Comparison of ENCODE assay signal across 9 cellular contexts in the genomic region with DNA sequence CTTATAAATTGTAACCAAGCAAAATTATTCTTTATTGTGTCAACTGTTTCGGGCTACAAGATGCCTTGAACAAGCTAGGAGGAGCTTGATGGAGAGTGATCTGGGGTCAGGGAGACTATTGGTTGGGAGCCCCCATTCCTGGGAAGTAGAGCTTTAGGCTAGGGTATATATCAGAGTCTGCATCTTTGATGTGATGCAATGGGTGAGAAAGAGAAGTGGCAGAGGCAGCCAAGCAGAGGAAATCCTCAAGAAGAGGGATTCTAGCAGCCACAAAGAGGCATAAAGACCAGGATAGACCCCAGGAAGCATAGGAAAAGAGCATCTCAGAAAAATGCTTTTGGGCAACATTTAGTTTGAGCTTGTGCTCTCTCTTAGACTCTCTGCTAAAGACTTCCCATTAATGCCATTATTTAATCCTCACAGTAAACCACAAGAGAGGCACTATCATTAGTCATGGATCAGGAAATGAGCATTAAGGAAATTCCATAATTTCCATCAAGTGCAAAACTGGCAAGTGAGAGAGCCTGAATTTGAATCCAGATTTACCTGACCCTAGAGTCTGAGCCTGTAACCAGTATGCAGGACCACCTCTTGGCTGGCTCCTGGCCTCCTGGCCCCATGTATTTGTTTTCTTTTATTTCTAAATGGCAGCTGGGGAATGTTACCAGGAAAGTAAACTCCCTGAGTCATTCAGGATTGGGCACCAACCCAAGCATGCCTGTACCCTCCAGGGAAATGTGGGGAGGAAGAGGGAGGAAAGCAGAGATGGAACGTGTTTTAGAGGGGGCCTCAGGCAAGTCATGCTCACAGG.
A peak's percentile ranks its signal among the peaks of the same experiment; 100 is the strongest.
DNase-seq lines count a peak whose midpoint lies in the region; ATAC-seq lines count a peak whose summit lies in the region.
"Had no signal": no experiment of that assay in that cellular context is flagged by ENCODE, and none has a peak within 500 bp of the region (broad histone marks: within the 10 kb centered on the region; RNA-seq: fewer than 3 reads in every experiment).

No MANE protein-coding gene starts in this region.

- DNase-seq in ELF-1 (ENCODE audit: low read depth, low spot score) (peak; percentile 32), RPMI7951 (ENCODE audit: low read depth) (peak; percentile 98), fibroblast of peridontal ligament (ENCODE audit: extremely low read depth) (peak; percentile 98), renal cortical epithelial cell (ENCODE audit: low read depth) (peak; percentile 96), UCSD-AML1 (lab: John Stamatoyannopoulos, UW; ENCODE audit: unreplicated experiment) (no peak), SIG-M5 treated with dmso at 0.1 percent for 504 hours (lab: John Stamatoyannopoulos, UW; ENCODE audit: unreplicated experiment) (no peak), HuH-7 (ENCODE audit: low spot score) (no peak)
- DNase-seq: effector memory CD4-positive, alpha-beta T cell had no signal

- ATAC-seq in HG02642 (IDR thresholded peaks at IDR 0.05; ENCODE audit: poor library complexity, unreplicated experiment), result no peak

Comparison
In these comparisons a context has a peak if more than half of its experiments do, and no peak if none do; other contexts are left out.
1. DNase-seq: peak in ELF-1 (single experiment), RPMI7951 (single experiment), fibroblast of peridontal ligament (single experiment) and renal cortical epithelial cell (single experiment); none in UCSD-AML1 (single experiment), SIG-M5 treated with dmso at 0.1 percent for 504 hours (single experiment) and HuH-7 (single experiment).